In genomic region chr4:93834371-93835066, GRCh38 we compare ENCODE assay signal across 18 cellular contexts. TPM values are rescaled to one million over a fixed set of nuclear protein-coding genes. Genes with fewer than 3 reads are reported as not detected.
DNase-seq lines count a peak whose midpoint lies in the region; ATAC-seq and TF ChIP-seq lines count a peak whose summit lies in the region.
"Had no signal": no experiment of that assay in that cellular context is flagged by ENCODE, and none has a peak within 500 bp of the region (broad histone marks: within the 10 kb centered on the region; RNA-seq: fewer than 3 reads in every experiment).

No MANE protein-coding gene starts in this region.

- TF ChIP-seq CTCF in astrocyte of the spinal cord (IDR thresholded peaks at IDR 0.05; ENCODE audit: low read depth, low read length) = no peak

- peak overlapping the region; percentile 17 for H3K4me3 ChIP-seq in astrocyte of the spinal cord (ENCODE audit: low read depth, low read length)
- H3K4me3 ChIP-seq: MG63, right lobe of liver, transverse colon had no signal

- ATAC-seq in HG03354 (IDR thresholded peaks at IDR 0.05; ENCODE audit: poor library complexity, severe bottlenecking, unreplicated experiment) (peak; percentile 36), sciatic nerve (peak; percentile 28), GM21529 (IDR thresholded peaks at IDR 0.05; ENCODE audit: unreplicated experiment) (no peak), GM21526 (IDR thresholded peaks at IDR 0.05; ENCODE audit: low FRiP score, unreplicated experiment) (no peak)
- ATAC-seq: activated CD8-positive, alpha-beta memory T cell treated with anti-CD3 and anti-CD28 coated beads, Interleukin-2, amount 10 ng/mL, durations not matched to agents 7 days and 5 days; right lobe of liver had no signal

- no peak for DNase-seq in astrocyte of the spinal cord (ENCODE audit: low read depth, low spot score)
- DNase-seq in iPS-NIHi7 (ENCODE audit: extremely low spot score) = peak; percentile 69
- no peak for DNase-seq in sciatic nerve (ENCODE audit: low spot score)
- DNase-seq in NCI-H345 (lab: John Stamatoyannopoulos, UW) = no peak
- DNase-seq: activated CD4-positive, CD25-positive, alpha-beta regulatory T cell treated with anti-CD3 and anti-CD28 coated beads, Interleukin-2, amount 50 U/mL, for 72 hours; activated CD8-positive, alpha-beta memory T cell treated with anti-CD3 and anti-CD28 coated beads, Interleukin-2, amount 10 ng/mL, durations not matched to agents 7 days and 5 days; activated gamma-delta T cell; anterior cingulate cortex; MG63; NCI-H2029; right lobe of liver; RPMI8226; stimulated activated CD4-positive, alpha-beta T cell treated with anti-CD3 and anti-CD28 coated beads, Interleukin-4, amount 100 ng/mL, for 1 hour; T-helper 2 cell; transverse colon had no signal

- in situ Hi-C loops in astrocyte of the spinal cord (cut with HindIII; ENCODE audit: low sequenced_read_pairs) = no loop called here

- intact Hi-C loops in sciatic nerve (cut with DNase I) = loop anchor here (10.0 kb wide), 1 partner anchor 370 kb away; no protein-coding TSS in a partner anchor

RNA-seq across cellular contexts. Expression of gene ATOH1, which starts 6.0 kb away (rescaled TPM):
- not detected for total RNA-seq in sciatic nerve
- total RNA-seq: activated CD8-positive, alpha-beta memory T cell treated with anti-CD3 and anti-CD28 coated beads, Interleukin-2, amount 10 ng/mL, durations not matched to agents 7 days and 5 days; right lobe of liver had no signal

Comparison
In these comparisons a context has a peak if more than half of its experiments do, and no peak if none do; other contexts are left out.
1. ATAC-seq: peak in HG03354 (single experiment) and sciatic nerve (single experiment); none in GM21529 (single experiment) and GM21526 (single experiment).